In genomic region chr13:31334547-31334946, GRCh38 we compare ENCODE assay signal across 17 cellular contexts.
"Had no signal": no experiment of that assay in that cellular context is flagged by ENCODE, and none has a peak within 500 bp of the region (broad histone marks: within the 10 kb centered on the region; RNA-seq: fewer than 3 reads in every experiment).

No MANE protein-coding gene starts in this region.

- H3K9me3 ChIP-seq: testis had no signal

- H3K27ac ChIP-seq: dorsolateral prefrontal cortex, heart right ventricle, spleen, testis, tibial nerve had no signal

- H3K27me3 ChIP-seq: dorsolateral prefrontal cortex, heart right ventricle, spleen, testis, tibial nerve had no signal

- H3K4me3 ChIP-seq: dorsolateral prefrontal cortex, heart right ventricle, spleen, testis, tibial nerve had no signal

- H3K4me1 ChIP-seq: heart right ventricle, spleen, testis, tibial nerve had no signal

- ATAC-seq: heart right ventricle; naive thymus-derived CD4-positive, alpha-beta T cell; sciatic nerve; stimulated activated naive B cell treated with anti-CD40 and anti-IgM and Interleukin-4, amounts not matched to agents 10 μg/mL and 1 μg/mL and 100 μg/mL, for 72 hours; stimulated activated naive CD8-positive, alpha-beta T cell treated with anti-CD3 and anti-CD28 coated beads, Interleukin-15, amount 100 ng/mL, for 72 hours had no signal

- DNase-seq: cortex of kidney; dorsolateral prefrontal cortex; effector CD8-positive, alpha-beta T cell; heart right ventricle; hypothalamus; kidney glomerular epithelial cell; mesendoderm; naive thymus-derived CD4-positive, alpha-beta T cell; posterior cingulate gyrus; spleen; stimulated activated CD4-positive, alpha-beta T cell treated with anti-CD3 and anti-CD28 coated beads, Interleukin-2, amount 100 ng/mL, for 24 hours; stimulated activated CD4-positive, alpha-beta T cell treated with anti-CD3 and anti-CD28 coated beads, Interleukin-4, amount 100 ng/mL, for 4 hours; stimulated activated naive B cell treated with anti-CD40 and anti-IgM and Interleukin-4, amounts not matched to agents 10 μg/mL and 1 μg/mL and 100 μg/mL, for 72 hours; stimulated activated naive CD8-positive, alpha-beta T cell treated with anti-CD3 and anti-CD28 coated beads, Interleukin-15, amount 100 ng/mL, for 72 hours; testis had no signal
